14 cellular contexts compared by ENCODE assay signal in genomic region chr1:197269053-197269452, GRCh38. TPM values are rescaled to one million over a fixed set of nuclear protein-coding genes. Genes with fewer than 3 reads are reported as not detected.
A peak's percentile ranks its signal among the peaks of the same experiment; 100 is the strongest.
DNase-seq lines count a peak whose midpoint lies in the region; ATAC-seq lines count a peak whose summit lies in the region.
"Had no signal": no experiment of that assay in that cellular context is flagged by ENCODE, and none has a peak within 500 bp of the region (broad histone marks: within the 10 kb centered on the region; RNA-seq: fewer than 3 reads in every experiment).

No MANE protein-coding gene starts in this region.

- H3K36me3 Mint-ChIP-seq in activated CD4-positive, alpha-beta T cell treated with anti-CD3 and anti-CD28 coated beads, Interleukin-2, amount 10 ng/mL, durations not matched to agents 24 days and 14 days (ENCODE audit: low read depth), result no peaks in the 10 kb centered on the region

- H3K4me3 Mint-ChIP-seq in activated CD4-positive, alpha-beta T cell treated with anti-CD3 and anti-CD28 coated beads, Interleukin-2, amount 10 ng/mL, durations not matched to agents 24 days and 14 days, result no peak overlapping the region
- H3K4me3 Mint-ChIP-seq: activated CD4-positive, alpha-beta T cell treated with anti-CD3 and anti-CD28 coated beads for 36 hours; activated T-helper 1 cell treated with anti-CD3 and anti-CD28 coated beads, Interleukin-12 subunit alpha, Interleukin-12 subunit beta, Interleukin-2, Interleukin-4 antibody, amounts not matched to agents 30 ng/mL and 10 ng/mL and 1 ng/mL, durations not matched to agents 14 hours and 24 hours and 36 hours had no signal

- intact Hi-C loops in activated CD4-positive, alpha-beta T cell treated with anti-CD3 and anti-CD28 coated beads, Interleukin-2, amount 10 ng/mL, durations not matched to agents 24 days and 14 days (cut with micrococcal nuclease), result no loop called here

- H3K9me3 Mint-ChIP-seq in activated CD4-positive, alpha-beta T cell treated with anti-CD3 and anti-CD28 coated beads, Interleukin-2, amount 10 ng/mL, durations not matched to agents 24 days and 14 days, result no peaks in the 10 kb centered on the region
- H3K9me3 Mint-ChIP-seq: activated T-helper 1 cell treated with anti-CD3 and anti-CD28 coated beads, Interleukin-12 subunit alpha, Interleukin-12 subunit beta, Interleukin-2, Interleukin-4 antibody, amounts not matched to agents 30 ng/mL and 10 ng/mL and 1 ng/mL, durations not matched to agents 14 hours and 24 hours and 36 hours had no signal

- DNase-seq in NCI-H146 (lab: John Stamatoyannopoulos, UW) (peak; percentile 25), NCI-H526 (lab: John Stamatoyannopoulos, UW) (peak; percentile 69 to 75), cerebellum (ENCODE audit: low spot score) (peak; percentile 49), putamen (ENCODE audit: low spot score) (peak; percentile 78)
- DNase-seq in activated CD4-positive, alpha-beta T cell treated with anti-CD3 and anti-CD28 coated beads, Interleukin-2, amount 10 ng/mL, durations not matched to agents 24 days and 14 days, result no peak
- no peak for DNase-seq in effector CD8-positive, alpha-beta T cell (lab: John Stamatoyannopoulos, UW)
- DNase-seq: activated CD4-positive, alpha-beta T cell treated with anti-CD3 and anti-CD28 coated beads for 36 hours; DMS79; NK-92 treated with Interleukin-12 subunit alpha and Interleukin-12 subunit beta, amount 100 ng/mL, for 24 hours; SW 1271; thyroid gland had no signal

- ATAC-seq in HG03571 (IDR thresholded peaks at IDR 0.05; ENCODE audit: unreplicated experiment), result no peak
- ATAC-seq: activated CD4-positive, alpha-beta T cell treated with anti-CD3 and anti-CD28 coated beads for 36 hours; K562 had no signal

- peaks cover 2% of the 10 kb centered on the region for H3K27me3 Mint-ChIP-seq in activated CD4-positive, alpha-beta T cell treated with anti-CD3 and anti-CD28 coated beads, Interleukin-2, amount 10 ng/mL, durations not matched to agents 24 days and 14 days
- H3K27me3 Mint-ChIP-seq: activated CD4-positive, alpha-beta T cell treated with anti-CD3 and anti-CD28 coated beads for 36 hours had no signal

- no peaks in the 10 kb centered on the region for H3K4me1 Mint-ChIP-seq in activated CD4-positive, alpha-beta T cell treated with anti-CD3 and anti-CD28 coated beads, Interleukin-2, amount 10 ng/mL, durations not matched to agents 24 days and 14 days
- H3K4me1 Mint-ChIP-seq: activated CD4-positive, alpha-beta T cell treated with anti-CD3 and anti-CD28 coated beads for 36 hours had no signal

- H3K27ac Mint-ChIP-seq in activated CD4-positive, alpha-beta T cell treated with anti-CD3 and anti-CD28 coated beads, Interleukin-2, amount 10 ng/mL, durations not matched to agents 24 days and 14 days, result no peak overlapping the region
- H3K27ac Mint-ChIP-seq: activated CD4-positive, alpha-beta T cell treated with anti-CD3 and anti-CD28 coated beads for 36 hours; activated T-helper 1 cell treated with anti-CD3 and anti-CD28 coated beads, Interleukin-12 subunit alpha, Interleukin-12 subunit beta, Interleukin-2, Interleukin-4 antibody, amounts not matched to agents 30 ng/mL and 10 ng/mL and 1 ng/mL, durations not matched to agents 14 hours and 24 hours and 36 hours had no signal

RNA-seq across cellular contexts. Expression of gene CRB1, which starts 1.0 kb away (rescaled TPM):
- 22.8 TPM for total RNA-seq in cerebellum
- not detected in 2 replicates for total RNA-seq in activated CD4-positive, alpha-beta T cell treated with anti-CD3 and anti-CD28 coated beads, Interleukin-2, amount 10 ng/mL, durations not matched to agents 24 days and 14 days
- total RNA-seq: activated T-helper 1 cell treated with anti-CD3 and anti-CD28 coated beads, Interleukin-12 subunit alpha, Interleukin-12 subunit beta, Interleukin-2, Interleukin-4 antibody, amounts not matched to agents 30 ng/mL and 10 ng/mL and 1 ng/mL, durations not matched to agents 14 hours and 24 hours and 36 hours; K562 had no signal

Comparison
In these comparisons a context has a peak if more than half of its experiments do, and no peak if none do; other contexts are left out.
1. DNase-seq: peak in NCI-H146 (single experiment), NCI-H526 (2 of 2), cerebellum (single experiment) and putamen (single experiment); none in activated CD4-positive, alpha-beta T cell treated with anti-CD3 and anti-CD28 coated beads, Interleukin-2, amount 10 ng/mL, durations not matched to agents 24 days and 14 days (single experiment) and effector CD8-positive, alpha-beta T cell (single experiment).
2. RNA of gene CRB1, which starts 1.0 kb away (total RNA-seq): 22.8 TPM in cerebellum (single experiment); not detected in activated CD4-positive, alpha-beta T cell treated with anti-CD3 and anti-CD28 coated beads, Interleukin-2, amount 10 ng/mL, durations not matched to agents 24 days and 14 days; every median in the first group is over 10 times any median in the second.